17 cellular contexts compared by ENCODE assay signal in the genomic region with DNA sequence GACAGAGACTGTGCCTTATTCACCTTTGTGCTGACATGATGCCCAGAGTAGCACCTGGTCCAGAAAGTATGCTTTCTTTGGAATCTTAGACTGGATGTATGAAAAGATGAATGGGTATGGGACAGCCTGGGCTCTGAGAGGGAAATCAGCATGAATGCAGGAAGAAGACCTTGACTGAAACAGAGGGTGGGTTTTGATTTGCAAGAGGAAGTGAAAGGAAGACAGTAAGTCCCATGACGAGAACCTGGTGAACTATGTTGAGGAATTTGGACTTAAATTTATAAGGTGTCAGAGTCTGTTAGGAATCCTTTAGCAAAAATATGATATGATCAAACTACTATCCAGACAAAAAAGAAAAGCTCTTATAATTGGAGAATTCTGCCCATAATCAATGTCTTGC.
DNase-seq lines count a peak whose midpoint lies in the region; ATAC-seq and FAIRE-seq lines count a peak whose summit lies in the region.
"Had no signal": no experiment of that assay in that cellular context is flagged by ENCODE, and none has a peak within 500 bp of the region (broad histone marks: within the 10 kb centered on the region; RNA-seq: fewer than 3 reads in every experiment).

No MANE protein-coding gene starts in this region.

- WGBS in small intestine, 3 donors = 67 to 88% (median 69%) methylated on average over 1 of the region's 1 CpG

- FAIRE-seq in small intestine (lab: Jason Lieb, UNC) = no peak

- H3K36me3 ChIP-seq in small intestine (ENCODE audit: control insufficient read depth in 2 of 2, insufficient read depth in 2 of 2, low read length in 2 of 2) = no peaks in the 10 kb centered on the region
- H3K36me3 ChIP-seq: thoracic aorta had no signal

- no peaks in the 10 kb centered on the region for H3K9me3 ChIP-seq in small intestine (ENCODE audit: control insufficient read depth, low read depth)
- H3K9me3 ChIP-seq: thoracic aorta had no signal

- DNase-seq in NOMO-1 (lab: John Stamatoyannopoulos, UW; ENCODE audit: unreplicated experiment in 2 of 2) (peak; percentile 21 to 58), NOMO-1 treated with dmso at 0.1 percent for 144 hours (lab: John Stamatoyannopoulos, UW; ENCODE audit: unreplicated experiment) (no peak), small intestine (no peak), left lobe of liver (ENCODE audit: low spot score) (no peak)
- no peak for DNase-seq in activated naive CD8-positive, alpha-beta T cell treated with anti-CD3 and anti-CD28 coated beads for 36 hours
- DNase-seq in activated CD4-positive, alpha-beta T cell treated with anti-CD3 and anti-CD28 coated beads for 1 hour = no peak
- DNase-seq: activated CD8-positive, alpha-beta memory T cell treated with anti-CD3 and anti-CD28 coated beads, Interleukin-2, amount 50 U/mL, for 48 hours; aorta; DMS79 treated with DMSO at 0.1 percent for 48 hours; midbrain; OCI-M1; retina; T1000 had no signal

- H3K4me3 ChIP-seq in small intestine (ENCODE audit: low read depth in 1 of 2, low read length in 2 of 2) = no peak overlapping the region
- H3K4me3 ChIP-seq: thoracic aorta had no signal

- H3K27me3 ChIP-seq in small intestine (ENCODE audit: control insufficient read depth in 2 of 2, insufficient read depth in 2 of 2, low read length in 2 of 2) = no peaks in the 10 kb centered on the region

- H3K27me3 Mint-ChIP-seq in activated naive CD8-positive, alpha-beta T cell treated with anti-CD3 and anti-CD28 coated beads for 36 hours = no peaks in the 10 kb centered on the region

- H3K9me3 Mint-ChIP-seq in activated naive CD8-positive, alpha-beta T cell treated with anti-CD3 and anti-CD28 coated beads for 36 hours = no peaks in the 10 kb centered on the region

- ATAC-seq in HG02759 (IDR thresholded peaks at IDR 0.05; ENCODE audit: unreplicated experiment) (peak; percentile 82), HG03558 (IDR thresholded peaks at IDR 0.05; ENCODE audit: extremely low read depth, unreplicated experiment) (peak; percentile 47), left lobe of liver (no peak)

- no peaks in the 10 kb centered on the region for H3K4me1 ChIP-seq in small intestine (ENCODE audit: control insufficient read depth in 2 of 2, insufficient read depth in 1 of 2, low read depth in 1 of 2, low read length in 1 of 2)

- H3K36me3 Mint-ChIP-seq in activated naive CD8-positive, alpha-beta T cell treated with anti-CD3 and anti-CD28 coated beads for 36 hours = no peaks in the 10 kb centered on the region

- no peak overlapping the region for H3K27ac Mint-ChIP-seq in activated naive CD8-positive, alpha-beta T cell treated with anti-CD3 and anti-CD28 coated beads for 36 hours

- H3K4me1 Mint-ChIP-seq in activated naive CD8-positive, alpha-beta T cell treated with anti-CD3 and anti-CD28 coated beads for 36 hours = peaks cover 3% of the 10 kb centered on the region

- H3K4me3 Mint-ChIP-seq in activated naive CD8-positive, alpha-beta T cell treated with anti-CD3 and anti-CD28 coated beads for 36 hours = no peak overlapping the region

- H3K27ac ChIP-seq in small intestine (ENCODE audit: low read depth in 1 of 2, low read length in 1 of 2) = no peak overlapping the region
- H3K27ac ChIP-seq: 22Rv1, thoracic aorta had no signal

Comparison
In these comparisons a context has a peak if more than half of its experiments do, and no peak if none do; other contexts are left out.
1. DNase-seq: peak in NOMO-1 (2 of 2); none in NOMO-1 treated with dmso at 0.1 percent for 144 hours (single experiment), activated naive CD8-positive, alpha-beta T cell treated with anti-CD3 and anti-CD28 coated beads for 36 hours (single experiment), small intestine (single experiment), left lobe of liver (single experiment) and activated CD4-positive, alpha-beta T cell treated with anti-CD3 and anti-CD28 coated beads for 1 hour (single experiment).